10 cellular contexts compared by ENCODE assay signal in the genomic region with DNA sequence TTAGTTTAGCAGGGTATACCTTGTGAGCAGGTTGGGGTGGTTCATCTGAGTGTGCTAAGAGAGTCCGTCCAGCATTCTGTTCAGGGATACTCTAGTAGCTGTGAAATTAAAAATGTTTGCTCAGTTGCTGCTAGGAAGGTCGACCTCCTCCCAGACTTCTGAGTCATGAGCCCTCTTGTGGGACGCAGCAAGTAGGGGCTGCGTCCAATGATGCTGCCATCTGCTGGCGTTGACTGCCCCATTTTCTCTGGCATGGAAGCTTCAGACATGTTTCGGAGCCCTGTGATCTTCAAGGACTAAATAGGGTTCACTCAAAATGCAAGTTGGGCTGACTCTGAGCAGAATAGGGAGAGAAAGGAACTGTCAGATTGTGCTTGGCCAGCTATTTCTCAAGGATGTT.
DNase-seq lines count a peak whose midpoint lies in the region; ATAC-seq, FAIRE-seq and TF ChIP-seq lines count a peak whose summit lies in the region.
"Had no signal": no experiment of that assay in that cellular context is flagged by ENCODE, and none has a peak within 500 bp of the region (broad histone marks: within the 10 kb centered on the region; RNA-seq: fewer than 3 reads in every experiment).

No MANE protein-coding gene starts in this region.

- peak; percentile 31 for TF ChIP-seq CTCF in activated CD8-positive, alpha-beta T cell treated with anti-CD3 and anti-CD28 coated beads for 36 hours (IDR thresholded peaks at IDR 0.05)
- TF ChIP-seq CTCF in fibroblast of villous mesenchyme (IDR thresholded peaks at IDR 0.05; ENCODE audit: insufficient read depth, low read depth, low read length) (peak; percentile 69), retinal pigment epithelial cell (conservative IDR thresholded peaks at IDR 0.05; ENCODE audit: low read depth, low read length) (peak; percentile 73)

- H3K9me3 Mint-ChIP-seq in activated CD8-positive, alpha-beta T cell treated with anti-CD3 and anti-CD28 coated beads for 36 hours: peaks cover 4% of the 10 kb centered on the region

- no peak for FAIRE-seq in GM12892 (lab: Jason Lieb, UNC)
- FAIRE-seq: colon, G401.6 had no signal

- intact Hi-C loops in activated CD8-positive, alpha-beta T cell treated with anti-CD3 and anti-CD28 coated beads for 36 hours (cut with micrococcal nuclease): loop anchor here (5.0 to 10.0 kb wide), 2 partner anchors 228 to 786 kb away; no protein-coding TSS in a partner anchor

- POLR2A ChIA-PET in activated CD8-positive, alpha-beta T cell treated with anti-CD3 and anti-CD28 coated beads for 36 hours (lab: Charles Lee): no interaction called here

- H3K4me1 Mint-ChIP-seq in activated CD8-positive, alpha-beta T cell treated with anti-CD3 and anti-CD28 coated beads for 36 hours (ENCODE audit: low read depth): no peaks in the 10 kb centered on the region

- H3K36me3 Mint-ChIP-seq in activated CD8-positive, alpha-beta T cell treated with anti-CD3 and anti-CD28 coated beads for 36 hours (ENCODE audit: low read depth): no peaks in the 10 kb centered on the region

- DNase-seq in NCI-H82 (lab: John Stamatoyannopoulos, UW) (peak; percentile 64), NCI-H82 treated with DMSO at 0.1 percent for 48 hours (lab: John Stamatoyannopoulos, UW; ENCODE audit: unreplicated experiment) (no peak), HT1080 (ENCODE audit: low read depth) (peak; percentile 77), fibroblast of villous mesenchyme (ENCODE audit: low read depth) (peak; percentile 71), retinal pigment epithelial cell (ENCODE audit: low read depth) (no peak), GM12892 (ENCODE audit: insufficient read length) (no peak)
- DNase-seq in activated CD8-positive, alpha-beta T cell treated with anti-CD3 and anti-CD28 coated beads for 36 hours: peak; percentile 56

- no peak overlapping the region for H3K27ac Mint-ChIP-seq in activated CD8-positive, alpha-beta T cell treated with anti-CD3 and anti-CD28 coated beads for 36 hours

- no peak overlapping the region for H3K4me3 ChIP-seq in fibroblast of villous mesenchyme (ENCODE audit: low read depth, low read length)
- no peak overlapping the region for H3K4me3 ChIP-seq in retinal pigment epithelial cell (ENCODE audit: low read length)

- CTCF ChIA-PET in activated CD8-positive, alpha-beta T cell treated with anti-CD3 and anti-CD28 coated beads for 36 hours (lab: Charles Lee): interaction anchor here (0.7 to 1.7 kb wide), 7 partner anchors 10 to 785 kb away, joined by 3 to 9 read pairs (median 3); no protein-coding TSS in a partner anchor

- TF ChIP-seq POLR2A in GM12892 (IDR thresholded peaks at IDR 0.05; ENCODE audit: low read depth, low read length): no peak

- no peak overlapping the region for H3K4me3 Mint-ChIP-seq in activated CD8-positive, alpha-beta T cell treated with anti-CD3 and anti-CD28 coated beads for 36 hours

- peak; percentile 58 for ATAC-seq in activated CD8-positive, alpha-beta T cell treated with anti-CD3 and anti-CD28 coated beads for 36 hours
- no peak for ATAC-seq in HG02840 (IDR thresholded peaks at IDR 0.05; ENCODE audit: low FRiP score, unreplicated experiment)

- no peaks in the 10 kb centered on the region for H3K27me3 Mint-ChIP-seq in activated CD8-positive, alpha-beta T cell treated with anti-CD3 and anti-CD28 coated beads for 36 hours

Comparison
In these comparisons a context has a peak if more than half of its experiments do, and no peak if none do; other contexts are left out.
1. DNase-seq: peak in NCI-H82 (single experiment), HT1080 (single experiment), activated CD8-positive, alpha-beta T cell treated with anti-CD3 and anti-CD28 coated beads for 36 hours (single experiment) and fibroblast of villous mesenchyme (single experiment); none in NCI-H82 treated with DMSO at 0.1 percent for 48 hours (single experiment), retinal pigment epithelial cell (single experiment) and GM12892 (single experiment).
2. Peak in every context shown above with its lines, with median percentiles within 50 percentile points of each other: CTCF ChIP-seq.